In genomic region chr16:67842509-67843342, GRCh38 we compare ENCODE assay signal across 2 cellular contexts.
TF ChIP-seq lines count a peak whose summit lies in the region.

No MANE protein-coding gene starts in this region.

TF ChIP-seq in HEK293T, 16 proteins besides CTCF, POLR2A, EP300 and RAD21:
- TF ChIP-seq L3MBTL2 (conservative IDR thresholded peaks at IDR 0.05), result peak; percentile 25; the same call in 1 of the 2 replicates
- no peak for TF ChIP-seq BHLHE40 (IDR thresholded peaks at IDR 0.05; ENCODE audit: borderline replicate concordance)
- TF ChIP-seq HDGF (IDR thresholded peaks at IDR 0.05; ENCODE audit: borderline replicate concordance), result 0 out of 2 replicates have a peak, but pooled peaks have one; percentile 75

TF ChIP-seq in H1, 55 proteins besides CTCF, POLR2A, EP300 and RAD21:
- no peak for TF ChIP-seq ZNF274 (IDR thresholded peaks at IDR 0.05; ENCODE audit: borderline replicate concordance, extremely low read depth, low read length)
- TF ChIP-seq, protein P1, sequence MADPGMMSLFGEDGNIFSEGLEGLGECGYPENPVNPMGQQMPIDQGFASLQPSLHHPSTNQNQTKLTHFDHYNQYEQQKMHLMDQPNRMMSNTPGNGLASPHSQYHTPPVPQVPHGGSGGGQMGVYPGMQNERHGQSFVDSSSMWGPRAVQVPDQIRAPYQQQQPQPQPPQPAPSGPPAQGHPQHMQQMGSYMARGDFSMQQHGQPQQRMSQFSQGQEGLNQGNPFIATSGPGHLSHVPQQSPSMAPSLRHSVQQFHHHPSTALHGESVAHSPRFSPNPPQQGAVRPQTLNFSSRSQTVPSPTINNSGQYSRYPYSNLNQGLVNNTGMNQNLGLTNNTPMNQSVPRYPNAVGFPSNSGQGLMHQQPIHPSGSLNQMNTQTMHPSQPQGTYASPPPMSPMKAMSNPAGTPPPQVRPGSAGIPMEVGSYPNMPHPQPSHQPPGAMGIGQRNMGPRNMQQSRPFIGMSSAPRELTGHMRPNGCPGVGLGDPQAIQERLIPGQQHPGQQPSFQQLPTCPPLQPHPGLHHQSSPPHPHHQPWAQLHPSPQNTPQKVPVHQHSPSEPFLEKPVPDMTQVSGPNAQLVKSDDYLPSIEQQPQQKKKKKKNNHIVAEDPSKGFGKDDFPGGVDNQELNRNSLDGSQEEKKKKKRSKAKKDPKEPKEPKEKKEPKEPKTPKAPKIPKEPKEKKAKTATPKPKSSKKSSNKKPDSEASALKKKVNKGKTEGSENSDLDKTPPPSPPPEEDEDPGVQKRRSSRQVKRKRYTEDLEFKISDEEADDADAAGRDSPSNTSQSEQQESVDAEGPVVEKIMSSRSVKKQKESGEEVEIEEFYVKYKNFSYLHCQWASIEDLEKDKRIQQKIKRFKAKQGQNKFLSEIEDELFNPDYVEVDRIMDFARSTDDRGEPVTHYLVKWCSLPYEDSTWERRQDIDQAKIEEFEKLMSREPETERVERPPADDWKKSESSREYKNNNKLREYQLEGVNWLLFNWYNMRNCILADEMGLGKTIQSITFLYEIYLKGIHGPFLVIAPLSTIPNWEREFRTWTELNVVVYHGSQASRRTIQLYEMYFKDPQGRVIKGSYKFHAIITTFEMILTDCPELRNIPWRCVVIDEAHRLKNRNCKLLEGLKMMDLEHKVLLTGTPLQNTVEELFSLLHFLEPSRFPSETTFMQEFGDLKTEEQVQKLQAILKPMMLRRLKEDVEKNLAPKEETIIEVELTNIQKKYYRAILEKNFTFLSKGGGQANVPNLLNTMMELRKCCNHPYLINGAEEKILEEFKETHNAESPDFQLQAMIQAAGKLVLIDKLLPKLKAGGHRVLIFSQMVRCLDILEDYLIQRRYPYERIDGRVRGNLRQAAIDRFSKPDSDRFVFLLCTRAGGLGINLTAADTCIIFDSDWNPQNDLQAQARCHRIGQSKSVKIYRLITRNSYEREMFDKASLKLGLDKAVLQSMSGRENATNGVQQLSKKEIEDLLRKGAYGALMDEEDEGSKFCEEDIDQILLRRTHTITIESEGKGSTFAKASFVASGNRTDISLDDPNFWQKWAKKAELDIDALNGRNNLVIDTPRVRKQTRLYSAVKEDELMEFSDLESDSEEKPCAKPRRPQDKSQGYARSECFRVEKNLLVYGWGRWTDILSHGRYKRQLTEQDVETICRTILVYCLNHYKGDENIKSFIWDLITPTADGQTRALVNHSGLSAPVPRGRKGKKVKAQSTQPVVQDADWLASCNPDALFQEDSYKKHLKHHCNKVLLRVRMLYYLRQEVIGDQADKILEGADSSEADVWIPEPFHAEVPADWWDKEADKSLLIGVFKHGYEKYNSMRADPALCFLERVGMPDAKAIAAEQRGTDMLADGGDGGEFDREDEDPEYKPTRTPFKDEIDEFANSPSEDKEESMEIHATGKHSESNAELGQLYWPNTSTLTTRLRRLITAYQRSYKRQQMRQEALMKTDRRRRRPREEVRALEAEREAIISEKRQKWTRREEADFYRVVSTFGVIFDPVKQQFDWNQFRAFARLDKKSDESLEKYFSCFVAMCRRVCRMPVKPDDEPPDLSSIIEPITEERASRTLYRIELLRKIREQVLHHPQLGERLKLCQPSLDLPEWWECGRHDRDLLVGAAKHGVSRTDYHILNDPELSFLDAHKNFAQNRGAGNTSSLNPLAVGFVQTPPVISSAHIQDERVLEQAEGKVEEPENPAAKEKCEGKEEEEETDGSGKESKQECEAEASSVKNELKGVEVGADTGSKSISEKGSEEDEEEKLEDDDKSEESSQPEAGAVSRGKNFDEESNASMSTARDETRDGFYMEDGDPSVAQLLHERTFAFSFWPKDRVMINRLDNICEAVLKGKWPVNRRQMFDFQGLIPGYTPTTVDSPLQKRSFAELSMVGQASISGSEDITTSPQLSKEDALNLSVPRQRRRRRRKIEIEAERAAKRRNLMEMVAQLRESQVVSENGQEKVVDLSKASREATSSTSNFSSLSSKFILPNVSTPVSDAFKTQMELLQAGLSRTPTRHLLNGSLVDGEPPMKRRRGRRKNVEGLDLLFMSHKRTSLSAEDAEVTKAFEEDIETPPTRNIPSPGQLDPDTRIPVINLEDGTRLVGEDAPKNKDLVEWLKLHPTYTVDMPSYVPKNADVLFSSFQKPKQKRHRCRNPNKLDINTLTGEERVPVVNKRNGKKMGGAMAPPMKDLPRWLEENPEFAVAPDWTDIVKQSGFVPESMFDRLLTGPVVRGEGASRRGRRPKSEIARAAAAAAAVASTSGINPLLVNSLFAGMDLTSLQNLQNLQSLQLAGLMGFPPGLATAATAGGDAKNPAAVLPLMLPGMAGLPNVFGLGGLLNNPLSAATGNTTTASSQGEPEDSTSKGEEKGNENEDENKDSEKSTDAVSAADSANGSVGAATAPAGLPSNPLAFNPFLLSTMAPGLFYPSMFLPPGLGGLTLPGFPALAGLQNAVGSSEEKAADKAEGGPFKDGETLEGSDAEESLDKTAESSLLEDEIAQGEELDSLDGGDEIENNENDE (IDR thresholded peaks at IDR 0.05; ENCODE audit: insufficient replicate concordance, low read length), result no peak
- TF ChIP-seq NRF1 (IDR thresholded peaks at IDR 0.05; ENCODE audit: low read depth, low read length), result peak; percentile 13; the same call in 1 of the 2 replicates
- TF ChIP-seq KDM5A (IDR thresholded peaks at IDR 0.05; ENCODE audit: low read length), result no peak
- TF ChIP-seq CBX8 (IDR thresholded peaks at IDR 0.05; ENCODE audit: borderline replicate concordance, low read depth, low read length), result no peak
- TF ChIP-seq, protein P2, sequence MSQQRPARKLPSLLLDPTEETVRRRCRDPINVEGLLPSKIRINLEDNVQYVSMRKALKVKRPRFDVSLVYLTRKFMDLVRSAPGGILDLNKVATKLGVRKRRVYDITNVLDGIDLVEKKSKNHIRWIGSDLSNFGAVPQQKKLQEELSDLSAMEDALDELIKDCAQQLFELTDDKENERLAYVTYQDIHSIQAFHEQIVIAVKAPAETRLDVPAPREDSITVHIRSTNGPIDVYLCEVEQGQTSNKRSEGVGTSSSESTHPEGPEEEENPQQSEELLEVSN (IDR thresholded peaks at IDR 0.05), result 0 out of 2 replicates have a peak, but pooled peaks have one; percentile 36
- peak; percentile 1 for TF ChIP-seq KDM4A (IDR thresholded peaks at IDR 0.05; ENCODE audit: low read depth, low read length, severe bottlenecking)
- peak in 1 of 2 experiments; percentile 73; a peak in 1 of 4 replicates for TF ChIP-seq SIN3A (conservative IDR thresholded peaks at IDR 0.05 in 1 of 2, IDR thresholded peaks at IDR 0.05 in 1 of 2; ENCODE audit: low read depth in 1 of 2, low read length in 2 of 2)
- 0 out of 2 replicates have a peak, but pooled peaks have one; percentile 19 for TF ChIP-seq SRF (IDR thresholded peaks at IDR 0.05; ENCODE audit: low read depth, low read length)
